Comparison of ENCODE assay signal across 8 cellular contexts in genomic region chrX:23694606-23695005, GRCh38. TPM values are rescaled to one million over a fixed set of nuclear protein-coding genes. Genes with fewer than 3 reads are reported as not detected.
A peak's percentile ranks its signal among the peaks of the same experiment; 100 is the strongest.
DNase-seq lines count a peak whose midpoint lies in the region; ATAC-seq and TF ChIP-seq lines count a peak whose summit lies in the region.

No MANE protein-coding gene starts in this region.

- CTCF ChIA-PET in PC-9 (lab: Charles Lee): interaction anchor here (1.0 kb wide), 1 partner anchor 208 kb away, joined by 10 read pairs; no protein-coding TSS in a partner anchor

- POLR2A ChIA-PET in PC-9 (lab: Charles Lee; ENCODE audit: unreplicated experiment): no interaction called here

- no peaks in the 10 kb centered on the region for H3K9me3 Mint-ChIP-seq in activated naive CD8-positive, alpha-beta T cell treated with anti-CD3 and anti-CD28 coated beads, Interleukin-2, amount 50 U/mL, for 24 hours

- no peaks in the 10 kb centered on the region for H3K36me3 Mint-ChIP-seq in activated naive CD8-positive, alpha-beta T cell treated with anti-CD3 and anti-CD28 coated beads, Interleukin-2, amount 50 U/mL, for 24 hours (ENCODE audit: low read depth)

- BruUV-seq in PC-9 (replicated peaks; lab: Mats Ljungman, UMichigan): no TSS peak

- H3K9me3 ChIP-seq in PC-9 (ENCODE audit: insufficient read depth, low read depth): no peaks in the 10 kb centered on the region

- ATAC-seq in Right ventricle myocardium inferior: no peak
- ATAC-seq in HG03354 (IDR thresholded peaks at IDR 0.05; ENCODE audit: poor library complexity, severe bottlenecking, unreplicated experiment): peak; percentile 77
- no peak for ATAC-seq in activated naive CD8-positive, alpha-beta T cell treated with anti-CD3 and anti-CD28 coated beads, Interleukin-2, amount 50 U/mL, for 24 hours
- peak; percentile 53 for ATAC-seq in left ventricle myocardium superior
- ATAC-seq in HG03097 (IDR thresholded peaks at IDR 0.05; ENCODE audit: low FRiP score, unreplicated experiment): no peak

- H3K4me3 ChIP-seq in PC-9 (no peak overlapping the region), retinal pigment epithelial cell (ENCODE audit: low read length) (no peak overlapping the region)

- intact Hi-C loops in Right ventricle myocardium inferior (cut with DNase I) (loop anchor here (2.0 to 5.0 kb wide), 2 partner anchors 88 to 208 kb away; partner anchors contain the start of gene SAT1), cardiac septum (cut with DNase I) (loop anchor here (2.0 to 10.0 kb wide), 3 partner anchors 193 to 550 kb away; no protein-coding TSS in a partner anchor), PC-9 (cut with micrococcal nuclease; ENCODE audit: unreplicated experiment) (loop anchor here (1.0 to 5.0 kb wide), 3 partner anchors 48 to 208 kb away; partner anchors contain the start of genes ACOT9 and SAT1), left ventricle myocardium superior (cut with micrococcal nuclease) (no loop called here)

- H3K27ac Mint-ChIP-seq in activated naive CD8-positive, alpha-beta T cell treated with anti-CD3 and anti-CD28 coated beads, Interleukin-2, amount 50 U/mL, for 24 hours: no peak overlapping the region

- no peaks in the 10 kb centered on the region for H3K4me1 ChIP-seq in PC-9 (replicated peaks; ENCODE audit: insufficient read depth)

- H3K9me2 ChIP-seq in PC-9 (ENCODE audit: insufficient read depth): no peaks in the 10 kb centered on the region

- no peak overlapping the region for H3K4me2 ChIP-seq in PC-9

- no peaks in the 10 kb centered on the region for H3K36me3 ChIP-seq in PC-9 (ENCODE audit: low read depth)

- H3K27ac ChIP-seq in PC-9: no peak overlapping the region

- H2AFZ ChIP-seq in PC-9: no peak overlapping the region

- no peaks in the 10 kb centered on the region for H4K20me1 ChIP-seq in PC-9 (ENCODE audit: insufficient read depth)

- H3K27me3 ChIP-seq in PC-9 (ENCODE audit: insufficient read depth, low read depth): no peaks in the 10 kb centered on the region

- no peak overlapping the region for H3K4me3 Mint-ChIP-seq in activated naive CD8-positive, alpha-beta T cell treated with anti-CD3 and anti-CD28 coated beads, Interleukin-2, amount 50 U/mL, for 24 hours

- TF ChIP-seq CTCF in PC-9 (conservative IDR thresholded peaks at IDR 0.05): peak; percentile 49
- TF ChIP-seq CTCF in retinal pigment epithelial cell (conservative IDR thresholded peaks at IDR 0.05; ENCODE audit: low read depth, low read length): peak; percentile 62

- DNase-seq in Right ventricle myocardium inferior (ENCODE audit: missing footprints): peak; percentile 71
- DNase-seq in cardiac septum (ENCODE audit: low spot score): no peak
- peak; percentile 38 to 43 for DNase-seq in PC-9
- peak; percentile 18 for DNase-seq in activated naive CD8-positive, alpha-beta T cell treated with anti-CD3 and anti-CD28 coated beads, Interleukin-2, amount 50 U/mL, for 24 hours
- peak; percentile 44 for DNase-seq in left ventricle myocardium superior
- peak; percentile 4 for DNase-seq in retinal pigment epithelial cell (ENCODE audit: low read depth)

- H3K79me2 ChIP-seq in PC-9 (ENCODE audit: low read depth): no peaks in the 10 kb centered on the region

- no peaks in the 10 kb centered on the region for H3F3A ChIP-seq in PC-9 (ENCODE audit: insufficient read depth, low read depth)

- no peaks in the 10 kb centered on the region for H3K27me3 Mint-ChIP-seq in activated naive CD8-positive, alpha-beta T cell treated with anti-CD3 and anti-CD28 coated beads, Interleukin-2, amount 50 U/mL, for 24 hours

- H3K4me1 Mint-ChIP-seq in activated naive CD8-positive, alpha-beta T cell treated with anti-CD3 and anti-CD28 coated beads, Interleukin-2, amount 50 U/mL, for 24 hours: peaks cover 5% of the 10 kb centered on the region

RNA-seq across cellular contexts. Expression of gene PRDX4, which starts 27.3 kb away (rescaled TPM):
- total RNA-seq in Right ventricle myocardium inferior (46.9 TPM), cardiac septum (38.5 TPM), PC-9 (2021) (60.6 and 76.4 TPM in 2 replicates), left ventricle myocardium superior (43.6 TPM)

RNA-seq across cellular contexts. Expression of gene ACOT9, which starts 48.5 kb away (rescaled TPM):
- total RNA-seq in Right ventricle myocardium inferior (50.1 TPM), cardiac septum (72.6 TPM), PC-9 (2021) (40.6 and 47.0 TPM in 2 replicates), left ventricle myocardium superior (41.8 TPM)

Comparison
In these comparisons a context has a peak if more than half of its experiments do, and no peak if none do; other contexts are left out.
1. ATAC-seq: peak in HG03354 (single experiment) and left ventricle myocardium superior (single experiment); none in Right ventricle myocardium inferior (single experiment), activated naive CD8-positive, alpha-beta T cell treated with anti-CD3 and anti-CD28 coated beads, Interleukin-2, amount 50 U/mL, for 24 hours (single experiment) and HG03097 (single experiment).